Comparison of ENCODE assay signal across 18 cellular contexts in the genomic region with DNA sequence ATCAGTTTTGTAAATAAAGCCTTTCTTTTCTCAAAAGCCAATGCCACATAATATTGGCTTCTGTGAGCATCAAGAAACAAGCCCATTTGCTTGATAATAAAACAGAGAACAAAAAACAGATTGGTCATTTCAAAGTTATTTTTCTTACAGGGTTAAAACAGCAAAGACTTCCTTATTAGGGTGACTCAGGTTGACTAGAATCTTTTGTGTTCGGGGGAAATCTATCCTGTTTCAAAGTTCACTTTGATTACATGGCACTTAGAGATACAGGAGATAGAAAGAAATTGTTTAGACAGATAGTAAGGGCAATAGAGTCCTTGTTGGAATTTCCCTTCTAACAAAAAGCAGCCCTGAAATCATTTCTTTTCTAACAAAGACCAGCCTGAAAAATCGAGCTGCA.
DNase-seq lines count a peak whose midpoint lies in the region; ATAC-seq, FAIRE-seq and TF ChIP-seq lines count a peak whose summit lies in the region.
"Had no signal": no experiment of that assay in that cellular context is flagged by ENCODE, and none has a peak within 500 bp of the region (broad histone marks: within the 10 kb centered on the region; RNA-seq: fewer than 3 reads in every experiment).

No MANE protein-coding gene starts in this region.

- DNase-seq in EH (ENCODE audit: low read depth) (peak; percentile 29), LoVo (ENCODE audit: low spot score) (peak; percentile 49), foreskin keratinocyte (peak in 1 of 2 donors; percentile 49), small intestine (peak; percentile 77), H54 (ENCODE audit: insufficient read length, low spot score) (no peak), GM19240 (ENCODE audit: insufficient read length, low spot score) (no peak)
- DNase-seq: CD8-positive, alpha-beta memory T cell; DMS153; HCEC 1CT; NCI-H1048; NCI-H187 treated with DMSO at 0.1 percent for 48 hours; NCI-H2171; NCI-H446 treated with DMSO at 0.1 percent for 48 hours; NCI-H82; SHP77 treated with DMSO at 0.1 percent for 48 hours had no signal

- H3K4me3 ChIP-seq in small intestine (ENCODE audit: low read depth in 1 of 2, low read length in 2 of 2) = no peak overlapping the region
- H3K4me3 ChIP-seq: K562 had no signal

- 2 to 32% (median 5%) methylated on average over 2 of the region's 2 CpGs for WGBS in small intestine, 3 donors

- H3K27me3 ChIP-seq in foreskin keratinocyte (no peaks in the 10 kb centered on the region), small intestine (ENCODE audit: control insufficient read depth in 2 of 2, insufficient read depth in 2 of 2, low read length in 2 of 2) (no peaks in the 10 kb centered on the region)

- TF ChIP-seq CTCF in foreskin keratinocyte (conservative IDR thresholded peaks at IDR 0.05) = no peak

- H3K4me1 ChIP-seq in foreskin keratinocyte = peaks cover 41% of the 10 kb centered on the region
- no peaks in the 10 kb centered on the region for H3K4me1 ChIP-seq in small intestine (ENCODE audit: control insufficient read depth in 2 of 2, insufficient read depth in 1 of 2, low read depth in 1 of 2, low read length in 1 of 2)

- H3K27ac ChIP-seq in foreskin keratinocyte (no peak overlapping the region), small intestine (ENCODE audit: low read depth in 1 of 2, low read length in 1 of 2) (peak overlapping the region in 1 of 2 donors; percentile 32)

- no peak for TF ChIP-seq POLR2A in H54 (IDR thresholded peaks at IDR 0.05; ENCODE audit: low read depth, low read length)

- H3K9me3 ChIP-seq in small intestine (ENCODE audit: control insufficient read depth, low read depth) = no peaks in the 10 kb centered on the region

- FAIRE-seq in small intestine (lab: Jason Lieb, UNC) (peak; percentile 86), H54 (lab: Jason Lieb, UNC) (no peak)
- FAIRE-seq: HTR-8/SVneo, K562 had no signal

- peak; percentile 21 for ATAC-seq in foreskin keratinocyte
- ATAC-seq in HG03457 (IDR thresholded peaks at IDR 0.05; ENCODE audit: unreplicated experiment) = no peak
- ATAC-seq: K562 had no signal

- H3K36me3 ChIP-seq in small intestine (ENCODE audit: control insufficient read depth in 2 of 2, insufficient read depth in 2 of 2, low read length in 2 of 2) = no peaks in the 10 kb centered on the region

Comparison
In these comparisons a context has a peak if more than half of its experiments do, and no peak if none do; other contexts are left out.
1. DNase-seq: peak in EH (single experiment), LoVo (single experiment) and small intestine (single experiment); none in H54 (single experiment) and GM19240 (single experiment).